1 cellular context compared by ENCODE assay signal in genomic region chr19:49929121-49929610, GRCh38.
A peak's percentile ranks its signal among the peaks of the same experiment; 100 is the strongest.
TF ChIP-seq lines count a peak whose summit lies in the region.

A gene with protein sequence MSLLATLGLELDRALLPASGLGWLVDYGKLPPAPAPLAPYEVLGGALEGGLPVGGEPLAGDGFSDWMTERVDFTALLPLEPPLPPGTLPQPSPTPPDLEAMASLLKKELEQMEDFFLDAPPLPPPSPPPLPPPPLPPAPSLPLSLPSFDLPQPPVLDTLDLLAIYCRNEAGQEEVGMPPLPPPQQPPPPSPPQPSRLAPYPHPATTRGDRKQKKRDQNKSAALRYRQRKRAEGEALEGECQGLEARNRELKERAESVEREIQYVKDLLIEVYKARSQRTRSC (plus strand): TSS chr19:49929205. CDS start chr19:49930851, 1,646 bp downstream.
A gene with protein sequence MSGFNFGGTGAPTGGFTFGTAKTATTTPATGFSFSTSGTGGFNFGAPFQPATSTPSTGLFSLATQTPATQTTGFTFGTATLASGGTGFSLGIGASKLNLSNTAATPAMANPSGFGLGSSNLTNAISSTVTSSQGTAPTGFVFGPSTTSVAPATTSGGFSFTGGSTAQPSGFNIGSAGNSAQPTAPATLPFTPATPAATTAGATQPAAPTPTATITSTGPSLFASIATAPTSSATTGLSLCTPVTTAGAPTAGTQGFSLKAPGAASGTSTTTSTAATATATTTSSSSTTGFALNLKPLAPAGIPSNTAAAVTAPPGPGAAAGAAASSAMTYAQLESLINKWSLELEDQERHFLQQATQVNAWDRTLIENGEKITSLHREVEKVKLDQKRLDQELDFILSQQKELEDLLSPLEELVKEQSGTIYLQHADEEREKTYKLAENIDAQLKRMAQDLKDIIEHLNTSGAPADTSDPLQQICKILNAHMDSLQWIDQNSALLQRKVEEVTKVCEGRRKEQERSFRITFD (minus strand): TSS chr19:49929504. CDS start chr19:49909807, 19,697 bp downstream.

TF ChIP-seq in H1, 55 proteins besides CTCF, POLR2A, EP300 and RAD21 (continued from another document):
- TF ChIP-seq SIN3A (conservative IDR thresholded peaks at IDR 0.05 in 1 of 2, IDR thresholded peaks at IDR 0.05 in 1 of 2; ENCODE audit: low read depth in 1 of 2, low read length in 2 of 2) (0 out of 4 replicates have a peak, but pooled peaks of 1 of the 2 experiments have one; percentile 16), SIRT6 (IDR thresholded peaks at IDR 0.05; ENCODE audit: low read length) (no peak), RXRA (IDR thresholded peaks at IDR 0.05; ENCODE audit: insufficient read depth, low read depth, low read length) (no peak), TBP (IDR thresholded peaks at IDR 0.05; ENCODE audit: low read depth, low read length) (peak; percentile 92), NRF1 (IDR thresholded peaks at IDR 0.05; ENCODE audit: low read depth, low read length) (peak; percentile 90), E2F6 (IDR thresholded peaks at IDR 0.05) (peak; percentile 100), CHD2 (IDR thresholded peaks at IDR 0.05; ENCODE audit: low read length) (no peak), SP2 (IDR thresholded peaks at IDR 0.05; ENCODE audit: low read length) (no peak), CTBP2 (IDR thresholded peaks at IDR 0.05; ENCODE audit: borderline replicate concordance, insufficient read depth, insufficient read length, low read length) (no peak), PHF8 (conservative IDR thresholded peaks at IDR 0.05; ENCODE audit: low read depth, low read length) (peak; percentile 89), TAF7 (optimal IDR thresholded peaks at IDR 0.05; ENCODE audit: borderline replicate concordance, low read depth, low read length) (peak; percentile 92), BCL11A (IDR thresholded peaks at IDR 0.05; ENCODE audit: low read depth in 2 of 2, low read length in 2 of 2) (no peak), CEBPB (IDR thresholded peaks at IDR 0.05; ENCODE audit: low read depth, low read length) (no peak), EGR1 (IDR thresholded peaks at IDR 0.05; ENCODE audit: borderline replicate concordance, low read depth, low read length) (no peak), MAFK (IDR thresholded peaks at IDR 0.05; ENCODE audit: low read depth, low read length) (no peak), GABPA (IDR thresholded peaks at IDR 0.05; ENCODE audit: borderline replicate concordance, insufficient read depth, low read length) (no peak), KDM1A (IDR thresholded peaks at IDR 0.05; ENCODE audit: borderline replicate concordance, low read length) (no peak), KDM4A (IDR thresholded peaks at IDR 0.05; ENCODE audit: low read depth, low read length, severe bottlenecking) (peak; percentile 82), RNF2 (IDR thresholded peaks at IDR 0.05; ENCODE audit: borderline replicate concordance, low read depth, low read length, missing control alignments, poor library complexity, severe bottlenecking) (no peak), ATF2 (IDR thresholded peaks at IDR 0.05; ENCODE audit: low read length) (no peak), GTF2F1 (IDR thresholded peaks at IDR 0.05; ENCODE audit: borderline replicate concordance, low read depth, low read length) (peak; percentile 36; the same call in 1 of the 2 replicates), CHD1 (IDR thresholded peaks at IDR 0.05; ENCODE audit: low read depth, low read length) (no peak), SP1 (IDR thresholded peaks at IDR 0.05; ENCODE audit: low read depth, low read length) (peak; percentile 10; the same call in 1 of the 2 replicates), TAF1 (IDR thresholded peaks at IDR 0.05; ENCODE audit: low read depth, low read length) (peak; percentile 81), CREB1 (IDR thresholded peaks at IDR 0.05) (no peak; the same call in 1 of the 2 replicates), JUND (IDR thresholded peaks at IDR 0.05; ENCODE audit: low read length) (no peak), YY1 (IDR thresholded peaks at IDR 0.05; ENCODE audit: low read depth, low read length) (peak; percentile 39; the same call in 1 of the 2 replicates), ASH2L (IDR thresholded peaks at IDR 0.05; ENCODE audit: low read length) (no peak), POLR2AphosphoS5 (IDR thresholded peaks at IDR 0.05; ENCODE audit: low read depth, low read length) (peak; percentile 63; the same call in 1 of the 2 replicates), POU5F1 (IDR thresholded peaks at IDR 0.05; ENCODE audit: low read depth, low read length) (no peak), HDAC6 (IDR thresholded peaks at IDR 0.05; ENCODE audit: low read depth, low read length) (no peak), SP4 (IDR thresholded peaks at IDR 0.05; ENCODE audit: low read length) (no peak), NANOG (IDR thresholded peaks at IDR 0.05; ENCODE audit: insufficient read depth, low read depth, low read length, poor library complexity, severe bottlenecking) (no peak), RBBP5 (IDR thresholded peaks at IDR 0.05; ENCODE audit: borderline replicate concordance, low read depth, low read length) (no peak; the same call in 1 of the 2 replicates), KDM5A (IDR thresholded peaks at IDR 0.05; ENCODE audit: low read length) (no peak), CBX8 (IDR thresholded peaks at IDR 0.05; ENCODE audit: borderline replicate concordance, low read depth, low read length) (no peak), ZNF274 (IDR thresholded peaks at IDR 0.05; ENCODE audit: borderline replicate concordance, extremely low read depth, low read length) (no peak), BACH1 (IDR thresholded peaks at IDR 0.05; ENCODE audit: low read length) (peak; percentile 55), BRCA1 (IDR thresholded peaks at IDR 0.05; ENCODE audit: low read depth, low read length) (no peak), SRF (IDR thresholded peaks at IDR 0.05; ENCODE audit: low read depth, low read length) (no peak)
- TF ChIP-seq, protein P1, sequence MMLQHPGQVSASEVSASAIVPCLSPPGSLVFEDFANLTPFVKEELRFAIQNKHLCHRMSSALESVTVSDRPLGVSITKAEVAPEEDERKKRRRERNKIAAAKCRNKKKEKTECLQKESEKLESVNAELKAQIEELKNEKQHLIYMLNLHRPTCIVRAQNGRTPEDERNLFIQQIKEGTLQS (IDR thresholded peaks at IDR 0.05; ENCODE audit: insufficient read depth, low read depth, low read length), result no peak
- TF ChIP-seq, protein P2, sequence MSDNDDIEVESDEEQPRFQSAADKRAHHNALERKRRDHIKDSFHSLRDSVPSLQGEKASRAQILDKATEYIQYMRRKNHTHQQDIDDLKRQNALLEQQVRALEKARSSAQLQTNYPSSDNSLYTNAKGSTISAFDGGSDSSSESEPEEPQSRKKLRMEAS (IDR thresholded peaks at IDR 0.05), result peak; percentile 95
